Comparison of ENCODE assay signal across 15 cellular contexts in genomic region chr19:262125-262524, GRCh38.
"Had no signal": no experiment of that assay in that cellular context is flagged by ENCODE, and none has a peak within 500 bp of the region (broad histone marks: within the 10 kb centered on the region; RNA-seq: fewer than 3 reads in every experiment).

No MANE protein-coding gene starts in this region.

- H3K4me3 Mint-ChIP-seq: activated naive CD8-positive, alpha-beta T cell; dendritic cell treated with granulocyte-macrophage colony-stimulating factor and Interleukin-4, amounts not matched to agents 40 ng/mL and 50 ng/mL, for 4 days; naive B cell; neural crest cell had no signal

- H3K27ac Mint-ChIP-seq: activated naive CD8-positive, alpha-beta T cell; dendritic cell treated with granulocyte-macrophage colony-stimulating factor and Interleukin-4, amounts not matched to agents 40 ng/mL and 50 ng/mL, for 4 days; progenitor cell of endocrine pancreas had no signal

- DNase-seq: activated CD4-positive, alpha-beta T cell treated with anti-CD3 and anti-CD28 coated beads for 4 hours; activated effector memory CD4-positive, alpha-beta T cell treated with Interleukin-2 at 50 U/mL for 16 hours; amygdala; effector CD8-positive, alpha-beta T cell; mesenchymal stem cell; mucosa of descending colon; naive B cell; stomach; T-helper 2 cell; trophoblast cell; WERI-Rb-1 had no signal

- H3K9me3 Mint-ChIP-seq: dendritic cell treated with granulocyte-macrophage colony-stimulating factor and Interleukin-4, amounts not matched to agents 40 ng/mL and 50 ng/mL, for 4 days; naive B cell; neural crest cell had no signal

- H3K36me3 Mint-ChIP-seq: activated naive CD8-positive, alpha-beta T cell had no signal
